Comparison of ENCODE assay signal across 14 cellular contexts in genomic region chr6:95551678-95552324, GRCh38. TPM values are rescaled to one million over a fixed set of nuclear protein-coding genes. Genes with fewer than 3 reads are reported as not detected.
DNase-seq lines count a peak whose midpoint lies in the region; ATAC-seq and TF ChIP-seq lines count a peak whose summit lies in the region.
"Had no signal": no experiment of that assay in that cellular context is flagged by ENCODE, and none has a peak within 500 bp of the region (broad histone marks: within the 10 kb centered on the region; RNA-seq: fewer than 3 reads in every experiment).

No MANE protein-coding gene starts in this region.

- peak overlapping the region; percentile 44 for H3K27ac Mint-ChIP-seq in glutamatergic neuron (ENCODE audit: unreplicated experiment)
- H3K27ac Mint-ChIP-seq: HFFc6 had no signal

- DNase-seq in Right ventricle myocardium inferior (ENCODE audit: missing footprints) = no peak
- no peak for DNase-seq in right atrium auricular region (ENCODE audit: low spot score)
- DNase-seq in glutamatergic neuron = no peak
- no peak for DNase-seq in right cardiac atrium
- no peak for DNase-seq in sciatic nerve (ENCODE audit: low spot score)
- no peak for DNase-seq in COLO829 (ENCODE audit: low spot score)
- DNase-seq in WERI-Rb-1 = no peak
- no peak for DNase-seq in activated CD4-positive, CD25-positive, alpha-beta regulatory T cell (lab: John Stamatoyannopoulos, UW)
- DNase-seq: CD8-positive, alpha-beta memory T cell; DMS53; GF-D8; HCEC 1CT; HFFc6 had no signal

- ATAC-seq in Right ventricle myocardium inferior = peak; percentile 89
- ATAC-seq in right cardiac atrium = peak; percentile 62 to 78
- peak; percentile 59 for ATAC-seq in sciatic nerve

- intact Hi-C loops in Right ventricle myocardium inferior (cut with DNase I) = no loop called here
- intact Hi-C loops in right cardiac atrium (cut with DNase I) = no loop called here
- intact Hi-C loops in sciatic nerve (cut with DNase I) = no loop called here

- H3K36me3 Mint-ChIP-seq in glutamatergic neuron (ENCODE audit: unreplicated experiment) = no peaks in the 10 kb centered on the region

- H3K36me3 ChIP-seq in right atrium auricular region = no peaks in the 10 kb centered on the region
- no peaks in the 10 kb centered on the region for H3K36me3 ChIP-seq in WERI-Rb-1

- no peaks in the 10 kb centered on the region for H3K4me1 ChIP-seq in right atrium auricular region
- H3K4me1 ChIP-seq in right cardiac atrium (ENCODE audit: control insufficient read depth, insufficient read depth, low read length) = no peaks in the 10 kb centered on the region

- H3K27ac ChIP-seq in right atrium auricular region (no peak overlapping the region), right cardiac atrium (ENCODE audit: low read length) (no peak overlapping the region), WERI-Rb-1 (no peak overlapping the region)
- H3K27ac ChIP-seq: 22Rv1 had no signal

- H3K4me1 Mint-ChIP-seq in glutamatergic neuron (ENCODE audit: low read depth, unreplicated experiment) = peaks cover 27% of the 10 kb centered on the region
- H3K4me1 Mint-ChIP-seq: CD8-positive, alpha-beta memory T cell had no signal

- 70% methylated on average over 5 of the region's 5 CpGs for WGBS in right cardiac atrium

- H3K4me3 Mint-ChIP-seq in glutamatergic neuron (ENCODE audit: unreplicated experiment) = no peak overlapping the region
- H3K4me3 Mint-ChIP-seq: CD8-positive, alpha-beta memory T cell; HFFc6 had no signal

- no peak overlapping the region for H3K4me3 ChIP-seq in right atrium auricular region
- no peak overlapping the region for H3K4me3 ChIP-seq in right cardiac atrium (ENCODE audit: low read length)
- H3K4me3 ChIP-seq in WERI-Rb-1 (ENCODE audit: low read depth, low read length) = no peak overlapping the region

- H3K27me3 ChIP-seq in right atrium auricular region (no peaks in the 10 kb centered on the region), right cardiac atrium (ENCODE audit: control insufficient read depth, insufficient read depth) (no peaks in the 10 kb centered on the region), WERI-Rb-1 (ENCODE audit: insufficient read depth, low read depth, severe bottlenecking) (no peaks in the 10 kb centered on the region)

- H3K27me3 Mint-ChIP-seq in glutamatergic neuron (ENCODE audit: unreplicated experiment) = no peaks in the 10 kb centered on the region

- peaks cover 2% of the 10 kb centered on the region for H3K9me3 Mint-ChIP-seq in glutamatergic neuron (ENCODE audit: unreplicated experiment)

- H3K9me3 ChIP-seq in right atrium auricular region = no peaks in the 10 kb centered on the region
- no peaks in the 10 kb centered on the region for H3K9me3 ChIP-seq in right cardiac atrium (ENCODE audit: control insufficient read depth, low read length)
- no peaks in the 10 kb centered on the region for H3K9me3 ChIP-seq in WERI-Rb-1 (ENCODE audit: severe bottlenecking)

- TF ChIP-seq CTCF in right atrium auricular region (IDR thresholded peaks at IDR 0.05) = no peak
- no peak for TF ChIP-seq CTCF in glutamatergic neuron (IDR thresholded peaks at IDR 0.05; ENCODE audit: partially characterized antibody, unreplicated experiment)
- TF ChIP-seq CTCF in WERI-Rb-1 (IDR thresholded peaks at IDR 0.05; ENCODE audit: low read depth, low read length) = no peak

RNA-seq across cellular contexts. Expression of gene MANEA, which starts 25.5 kb away (rescaled TPM):
- total RNA-seq in Right ventricle myocardium inferior (6.2 TPM), right atrium auricular region (1 to 10 TPM; 6.5 to 7.5 TPM), glutamatergic neuron (ENCODE audit: unreplicated experiment) (11.7 TPM), right cardiac atrium (10 to 100 TPM in 1 of 4 donors, 1 to 10 TPM in 3; 6.5 to 10.4 (median 8.7) TPM), sciatic nerve (11.7 TPM)
- polyA plus RNA-seq in right cardiac atrium = 4.6 TPM
